ENCODE assay signal across 22 cellular contexts in genomic region chr13:80442613-80443012, GRCh38.
"Had no signal": no experiment of that assay in that cellular context is flagged by ENCODE, and none has a peak within 500 bp of the region (broad histone marks: within the 10 kb centered on the region; RNA-seq: fewer than 3 reads in every experiment).

No MANE protein-coding gene starts in this region.

- H3K4me3 Mint-ChIP-seq: IgD-negative memory B cell, T-cell had no signal

- H3K27ac ChIP-seq: KMS-11, SJSA1, SK-N-MC had no signal

- H3K36me3 ChIP-seq: SJSA1 had no signal

- H3K27ac Mint-ChIP-seq: IgD-negative memory B cell, T-cell had no signal

- DNase-seq: NCI-H1048, NCI-H1105, NCI-H1417, NCI-H146, NCI-H1694 treated with DMSO at 0.1 percent for 48 hours, NCI-H1930, NCI-H2081, NCI-H2107, NCI-H2227 treated with DMSO at 0.1 percent for 48 hours, NCI-H446, NCI-H510A, NCI-H524 treated with DMSO at 0.1 percent for 48 hours, NCI-H69, NCI-H774, Right ventricle myocardium superior, RPMI8226, T-cell had no signal

- H3K4me3 ChIP-seq: K562, SJSA1, SK-N-MC had no signal

- H3K4me1 ChIP-seq: SJSA1 had no signal

- H3K4me2 ChIP-seq: KMS-11 had no signal

- H3K27me3 Mint-ChIP-seq: IgD-negative memory B cell, T-cell had no signal

- H3K9me3 Mint-ChIP-seq: IgD-negative memory B cell had no signal

- ATAC-seq: K562, T-cell had no signal

- H3K9me3 ChIP-seq: SJSA1 had no signal

- H3K27me3 ChIP-seq: SJSA1 had no signal

- H3K9ac ChIP-seq: KMS-11 had no signal
